Comparison of ENCODE assay signal across 1 cellular context in the genomic region with DNA sequence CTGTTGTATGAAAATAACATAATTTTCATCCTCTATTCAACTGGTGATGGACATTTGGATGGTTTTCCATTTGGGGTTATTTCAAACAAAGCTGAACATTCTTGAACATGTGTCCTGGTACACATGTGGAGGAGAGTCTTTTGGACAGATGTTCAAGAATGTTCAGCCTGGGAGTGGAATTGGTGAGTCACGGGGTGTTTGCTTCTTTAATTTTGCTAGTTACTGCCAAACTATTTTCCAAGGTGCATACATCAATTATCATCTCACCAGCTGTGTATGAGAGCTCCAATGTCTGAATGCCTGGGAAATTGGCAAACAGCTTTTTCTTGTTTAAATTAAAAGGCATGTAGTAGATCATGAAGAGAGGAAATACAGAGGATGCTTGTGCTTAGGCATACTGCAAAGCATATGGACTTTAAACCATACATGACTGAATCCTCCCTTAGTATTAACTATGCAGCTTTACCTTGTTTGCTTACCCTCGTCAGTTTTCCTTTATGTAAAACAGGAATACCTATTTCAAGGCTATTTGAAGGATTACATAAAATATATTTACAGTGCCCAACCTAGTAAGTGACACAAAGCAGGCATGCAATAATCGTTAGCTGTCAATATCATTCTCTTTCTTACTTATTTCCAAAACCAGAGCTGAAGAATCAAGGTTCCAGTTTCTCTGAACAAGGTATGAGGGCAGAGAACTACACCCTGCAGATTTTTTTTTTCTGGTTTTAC.
TF ChIP-seq lines count a peak whose summit lies in the region.

No MANE protein-coding gene starts in this region.

TF ChIP-seq in HepG2, 621 proteins besides CTCF, POLR2A, EP300 and RAD21 (continued from another document and continues in another):
- TF ChIP-seq, protein P1, sequence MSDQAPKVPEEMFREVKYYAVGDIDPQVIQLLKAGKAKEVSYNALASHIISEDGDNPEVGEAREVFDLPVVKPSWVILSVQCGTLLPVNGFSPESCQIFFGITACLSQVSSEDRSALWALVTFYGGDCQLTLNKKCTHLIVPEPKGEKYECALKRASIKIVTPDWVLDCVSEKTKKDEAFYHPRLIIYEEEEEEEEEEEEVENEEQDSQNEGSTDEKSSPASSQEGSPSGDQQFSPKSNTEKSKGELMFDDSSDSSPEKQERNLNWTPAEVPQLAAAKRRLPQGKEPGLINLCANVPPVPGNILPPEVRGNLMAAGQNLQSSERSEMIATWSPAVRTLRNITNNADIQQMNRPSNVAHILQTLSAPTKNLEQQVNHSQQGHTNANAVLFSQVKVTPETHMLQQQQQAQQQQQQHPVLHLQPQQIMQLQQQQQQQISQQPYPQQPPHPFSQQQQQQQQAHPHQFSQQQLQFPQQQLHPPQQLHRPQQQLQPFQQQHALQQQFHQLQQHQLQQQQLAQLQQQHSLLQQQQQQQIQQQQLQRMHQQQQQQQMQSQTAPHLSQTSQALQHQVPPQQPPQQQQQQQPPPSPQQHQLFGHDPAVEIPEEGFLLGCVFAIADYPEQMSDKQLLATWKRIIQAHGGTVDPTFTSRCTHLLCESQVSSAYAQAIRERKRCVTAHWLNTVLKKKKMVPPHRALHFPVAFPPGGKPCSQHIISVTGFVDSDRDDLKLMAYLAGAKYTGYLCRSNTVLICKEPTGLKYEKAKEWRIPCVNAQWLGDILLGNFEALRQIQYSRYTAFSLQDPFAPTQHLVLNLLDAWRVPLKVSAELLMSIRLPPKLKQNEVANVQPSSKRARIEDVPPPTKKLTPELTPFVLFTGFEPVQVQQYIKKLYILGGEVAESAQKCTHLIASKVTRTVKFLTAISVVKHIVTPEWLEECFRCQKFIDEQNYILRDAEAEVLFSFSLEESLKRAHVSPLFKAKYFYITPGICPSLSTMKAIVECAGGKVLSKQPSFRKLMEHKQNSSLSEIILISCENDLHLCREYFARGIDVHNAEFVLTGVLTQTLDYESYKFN (CRISPR knock-in tag; conservative IDR thresholded peaks at IDR 0.05): peak; percentile 78
- TF ChIP-seq SALL2 (CRISPR knock-in tag; IDR thresholded peaks at IDR 0.05) (no peak), CAMTA2 (CRISPR knock-in tag; IDR thresholded peaks at IDR 0.05; ENCODE audit: borderline replicate concordance) (no peak), SP2 (CRISPR knock-in tag; IDR thresholded peaks at IDR 0.05) (no peak), THAP11 (CRISPR knock-in tag; IDR thresholded peaks at IDR 0.05) (0 out of 2 replicates have a peak, but pooled peaks have one; percentile 38), GATA4 (IDR thresholded peaks at IDR 0.05; ENCODE audit: borderline replicate concordance, low read depth) (no peak), MIER2 (CRISPR knock-in tag; IDR thresholded peaks at IDR 0.05) (no peak), ZNF136 (CRISPR knock-in tag; IDR thresholded peaks at IDR 0.05; ENCODE audit: low read depth) (no peak), ASH2L (IDR thresholded peaks at IDR 0.05; ENCODE audit: insufficient read length, low read depth, low read length) (peak; percentile 50), CCDC6 (CRISPR knock-in tag; IDR thresholded peaks at IDR 0.05) (no peak), NFIC (IDR thresholded peaks at IDR 0.05; ENCODE audit: low read length) (peak; percentile 37; the same call in 1 of the 2 replicates), ELF3 (CRISPR knock-in tag; IDR thresholded peaks at IDR 0.05) (0 out of 2 replicates have a peak, but pooled peaks have one; percentile 17), ZC3H13 (CRISPR knock-in tag; IDR thresholded peaks at IDR 0.05) (no peak), ZFP37 (CRISPR knock-in tag; IDR thresholded peaks at IDR 0.05; ENCODE audit: borderline replicate concordance) (no peak), ZNF557 (CRISPR knock-in tag; IDR thresholded peaks at IDR 0.05) (no peak), KLF9 (CRISPR knock-in tag; IDR thresholded peaks at IDR 0.05; ENCODE audit: low read depth) (no peak), NCOA2 (CRISPR knock-in tag; IDR thresholded peaks at IDR 0.05) (peak; percentile 53), ELF1 (CRISPR knock-in tag; IDR thresholded peaks at IDR 0.05) (no peak), BHLHE40 (IDR thresholded peaks at IDR 0.05; ENCODE audit: low read length) (no peak), ZBTB1 (CRISPR knock-in tag; IDR thresholded peaks at IDR 0.05; ENCODE audit: borderline replicate concordance) (no peak), SMYD3 (CRISPR knock-in tag; IDR thresholded peaks at IDR 0.05) (0 out of 2 replicates have a peak, but pooled peaks have one; percentile 26), NAIF1 (CRISPR knock-in tag; IDR thresholded peaks at IDR 0.05; ENCODE audit: borderline replicate concordance) (no peak), MIXL1 (CRISPR knock-in tag; IDR thresholded peaks at IDR 0.05) (0 out of 2 replicates have a peak, but pooled peaks have one; percentile 11), TSC22D2 (CRISPR knock-in tag; IDR thresholded peaks at IDR 0.05; ENCODE audit: borderline replicate concordance) (no peak), SAP130 (CRISPR knock-in tag; IDR thresholded peaks at IDR 0.05; ENCODE audit: low read depth) (peak; percentile 61), JDP2 (CRISPR knock-in tag; IDR thresholded peaks at IDR 0.05; ENCODE audit: borderline replicate concordance) (no peak), NCOR1 (IDR thresholded peaks at IDR 0.05; ENCODE audit: borderline replicate concordance, low read length) (peak; percentile 20; the same call in 1 of the 2 replicates), ZNF572 (CRISPR knock-in tag; IDR thresholded peaks at IDR 0.05) (no peak), HNRNPK (IDR thresholded peaks at IDR 0.05; ENCODE audit: low read depth, low read length, poor library complexity, severe bottlenecking) (no peak), ZNF264 (CRISPR knock-in tag; IDR thresholded peaks at IDR 0.05) (0 out of 2 replicates have a peak, but pooled peaks have one; percentile 8), ZFP1 (CRISPR knock-in tag; IDR thresholded peaks at IDR 0.05) (no peak), SRF (IDR thresholded peaks at IDR 0.05; ENCODE audit: low read depth, low read length) (no peak)
- TF ChIP-seq, protein P2, sequence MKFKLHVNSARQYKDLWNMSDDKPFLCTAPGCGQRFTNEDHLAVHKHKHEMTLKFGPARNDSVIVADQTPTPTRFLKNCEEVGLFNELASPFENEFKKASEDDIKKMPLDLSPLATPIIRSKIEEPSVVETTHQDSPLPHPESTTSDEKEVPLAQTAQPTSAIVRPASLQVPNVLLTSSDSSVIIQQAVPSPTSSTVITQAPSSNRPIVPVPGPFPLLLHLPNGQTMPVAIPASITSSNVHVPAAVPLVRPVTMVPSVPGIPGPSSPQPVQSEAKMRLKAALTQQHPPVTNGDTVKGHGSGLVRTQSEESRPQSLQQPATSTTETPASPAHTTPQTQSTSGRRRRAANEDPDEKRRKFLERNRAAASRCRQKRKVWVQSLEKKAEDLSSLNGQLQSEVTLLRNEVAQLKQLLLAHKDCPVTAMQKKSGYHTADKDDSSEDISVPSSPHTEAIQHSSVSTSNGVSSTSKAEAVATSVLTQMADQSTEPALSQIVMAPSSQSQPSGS (CRISPR knock-in tag; IDR thresholded peaks at IDR 0.05): peak; percentile 31; the same call in 1 of the 2 replicates
- TF ChIP-seq, protein P3, sequence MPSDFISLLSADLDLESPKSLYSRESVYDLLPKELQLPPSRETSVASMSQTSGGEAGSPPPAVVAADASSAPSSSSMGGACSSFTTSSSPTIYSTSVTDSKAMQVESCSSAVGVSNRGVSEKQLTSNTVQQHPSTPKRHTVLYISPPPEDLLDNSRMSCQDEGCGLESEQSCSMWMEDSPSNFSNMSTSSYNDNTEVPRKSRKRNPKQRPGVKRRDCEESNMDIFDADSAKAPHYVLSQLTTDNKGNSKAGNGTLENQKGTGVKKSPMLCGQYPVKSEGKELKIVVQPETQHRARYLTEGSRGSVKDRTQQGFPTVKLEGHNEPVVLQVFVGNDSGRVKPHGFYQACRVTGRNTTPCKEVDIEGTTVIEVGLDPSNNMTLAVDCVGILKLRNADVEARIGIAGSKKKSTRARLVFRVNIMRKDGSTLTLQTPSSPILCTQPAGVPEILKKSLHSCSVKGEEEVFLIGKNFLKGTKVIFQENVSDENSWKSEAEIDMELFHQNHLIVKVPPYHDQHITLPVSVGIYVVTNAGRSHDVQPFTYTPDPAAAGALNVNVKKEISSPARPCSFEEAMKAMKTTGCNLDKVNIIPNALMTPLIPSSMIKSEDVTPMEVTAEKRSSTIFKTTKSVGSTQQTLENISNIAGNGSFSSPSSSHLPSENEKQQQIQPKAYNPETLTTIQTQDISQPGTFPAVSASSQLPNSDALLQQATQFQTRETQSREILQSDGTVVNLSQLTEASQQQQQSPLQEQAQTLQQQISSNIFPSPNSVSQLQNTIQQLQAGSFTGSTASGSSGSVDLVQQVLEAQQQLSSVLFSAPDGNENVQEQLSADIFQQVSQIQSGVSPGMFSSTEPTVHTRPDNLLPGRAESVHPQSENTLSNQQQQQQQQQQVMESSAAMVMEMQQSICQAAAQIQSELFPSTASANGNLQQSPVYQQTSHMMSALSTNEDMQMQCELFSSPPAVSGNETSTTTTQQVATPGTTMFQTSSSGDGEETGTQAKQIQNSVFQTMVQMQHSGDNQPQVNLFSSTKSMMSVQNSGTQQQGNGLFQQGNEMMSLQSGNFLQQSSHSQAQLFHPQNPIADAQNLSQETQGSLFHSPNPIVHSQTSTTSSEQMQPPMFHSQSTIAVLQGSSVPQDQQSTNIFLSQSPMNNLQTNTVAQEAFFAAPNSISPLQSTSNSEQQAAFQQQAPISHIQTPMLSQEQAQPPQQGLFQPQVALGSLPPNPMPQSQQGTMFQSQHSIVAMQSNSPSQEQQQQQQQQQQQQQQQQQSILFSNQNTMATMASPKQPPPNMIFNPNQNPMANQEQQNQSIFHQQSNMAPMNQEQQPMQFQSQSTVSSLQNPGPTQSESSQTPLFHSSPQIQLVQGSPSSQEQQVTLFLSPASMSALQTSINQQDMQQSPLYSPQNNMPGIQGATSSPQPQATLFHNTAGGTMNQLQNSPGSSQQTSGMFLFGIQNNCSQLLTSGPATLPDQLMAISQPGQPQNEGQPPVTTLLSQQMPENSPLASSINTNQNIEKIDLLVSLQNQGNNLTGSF (CRISPR knock-in tag; IDR thresholded peaks at IDR 0.05): no peak
- TF ChIP-seq, protein P4, sequence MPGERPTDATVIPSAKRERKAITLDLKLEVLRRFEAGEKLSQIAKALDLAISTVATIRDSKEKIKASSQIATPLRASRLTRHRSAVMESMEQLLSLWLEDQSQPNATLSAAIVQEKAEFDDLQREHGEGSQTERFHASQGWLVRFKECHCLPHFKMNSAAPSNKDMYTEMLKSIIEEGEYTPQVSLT (CRISPR knock-in tag; IDR thresholded peaks at IDR 0.05; ENCODE audit: borderline replicate concordance, low read depth): no peak
- TF ChIP-seq, protein P5, sequence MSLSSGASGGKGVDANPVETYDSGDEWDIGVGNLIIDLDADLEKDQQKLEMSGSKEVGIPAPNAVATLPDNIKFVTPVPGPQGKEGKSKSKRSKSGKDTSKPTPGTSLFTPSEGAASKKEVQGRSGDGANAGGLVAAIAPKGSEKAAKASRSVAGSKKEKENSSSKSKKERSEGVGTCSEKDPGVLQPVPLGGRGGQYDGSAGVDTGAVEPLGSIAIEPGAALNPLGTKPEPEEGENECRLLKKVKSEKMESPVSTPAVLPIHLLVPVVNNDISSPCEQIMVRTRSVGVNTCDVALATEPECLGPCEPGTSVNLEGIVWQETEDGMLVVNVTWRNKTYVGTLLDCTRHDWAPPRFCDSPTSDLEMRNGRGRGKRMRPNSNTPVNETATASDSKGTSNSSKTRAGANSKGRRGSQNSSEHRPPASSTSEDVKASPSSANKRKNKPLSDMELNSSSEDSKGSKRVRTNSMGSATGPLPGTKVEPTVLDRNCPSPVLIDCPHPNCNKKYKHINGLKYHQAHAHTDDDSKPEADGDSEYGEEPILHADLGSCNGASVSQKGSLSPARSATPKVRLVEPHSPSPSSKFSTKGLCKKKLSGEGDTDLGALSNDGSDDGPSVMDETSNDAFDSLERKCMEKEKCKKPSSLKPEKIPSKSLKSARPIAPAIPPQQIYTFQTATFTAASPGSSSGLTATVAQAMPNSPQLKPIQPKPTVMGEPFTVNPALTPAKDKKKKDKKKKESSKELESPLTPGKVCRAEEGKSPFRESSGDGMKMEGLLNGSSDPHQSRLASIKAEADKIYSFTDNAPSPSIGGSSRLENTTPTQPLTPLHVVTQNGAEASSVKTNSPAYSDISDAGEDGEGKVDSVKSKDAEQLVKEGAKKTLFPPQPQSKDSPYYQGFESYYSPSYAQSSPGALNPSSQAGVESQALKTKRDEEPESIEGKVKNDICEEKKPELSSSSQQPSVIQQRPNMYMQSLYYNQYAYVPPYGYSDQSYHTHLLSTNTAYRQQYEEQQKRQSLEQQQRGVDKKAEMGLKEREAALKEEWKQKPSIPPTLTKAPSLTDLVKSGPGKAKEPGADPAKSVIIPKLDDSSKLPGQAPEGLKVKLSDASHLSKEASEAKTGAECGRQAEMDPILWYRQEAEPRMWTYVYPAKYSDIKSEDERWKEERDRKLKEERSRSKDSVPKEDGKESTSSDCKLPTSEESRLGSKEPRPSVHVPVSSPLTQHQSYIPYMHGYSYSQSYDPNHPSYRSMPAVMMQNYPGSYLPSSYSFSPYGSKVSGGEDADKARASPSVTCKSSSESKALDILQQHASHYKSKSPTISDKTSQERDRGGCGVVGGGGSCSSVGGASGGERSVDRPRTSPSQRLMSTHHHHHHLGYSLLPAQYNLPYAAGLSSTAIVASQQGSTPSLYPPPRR (CRISPR knock-in tag; IDR thresholded peaks at IDR 0.05; ENCODE audit: borderline replicate concordance): no peak
- TF ChIP-seq, protein P6, sequence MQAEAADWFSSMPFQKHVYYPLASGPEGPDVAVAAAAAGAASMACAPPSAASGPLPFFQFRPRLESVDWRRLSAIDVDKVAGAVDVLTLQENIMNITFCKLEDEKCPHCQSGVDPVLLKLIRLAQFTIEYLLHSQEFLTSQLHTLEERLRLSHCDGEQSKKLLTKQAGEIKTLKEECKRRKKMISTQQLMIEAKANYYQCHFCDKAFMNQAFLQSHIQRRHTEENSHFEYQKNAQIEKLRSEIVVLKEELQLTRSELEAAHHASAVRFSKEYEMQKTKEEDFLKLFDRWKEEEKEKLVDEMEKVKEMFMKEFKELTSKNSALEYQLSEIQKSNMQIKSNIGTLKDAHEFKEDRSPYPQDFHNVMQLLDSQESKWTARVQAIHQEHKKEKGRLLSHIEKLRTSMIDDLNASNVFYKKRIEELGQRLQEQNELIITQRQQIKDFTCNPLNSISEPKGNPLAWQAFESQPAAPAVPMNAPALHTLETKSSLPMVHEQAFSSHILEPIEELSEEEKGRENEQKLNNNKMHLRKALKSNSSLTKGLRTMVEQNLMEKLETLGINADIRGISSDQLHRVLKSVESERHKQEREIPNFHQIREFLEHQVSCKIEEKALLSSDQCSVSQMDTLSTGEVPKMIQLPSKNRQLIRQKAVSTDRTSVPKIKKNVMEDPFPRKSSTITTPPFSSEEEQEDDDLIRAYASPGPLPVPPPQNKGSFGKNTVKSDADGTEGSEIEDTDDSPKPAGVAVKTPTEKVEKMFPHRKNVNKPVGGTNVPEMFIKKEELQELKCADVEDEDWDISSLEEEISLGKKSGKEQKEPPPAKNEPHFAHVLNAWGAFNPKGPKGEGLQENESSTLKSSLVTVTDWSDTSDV (CRISPR knock-in tag; IDR thresholded peaks at IDR 0.05): no peak
- TF ChIP-seq, protein P7, sequence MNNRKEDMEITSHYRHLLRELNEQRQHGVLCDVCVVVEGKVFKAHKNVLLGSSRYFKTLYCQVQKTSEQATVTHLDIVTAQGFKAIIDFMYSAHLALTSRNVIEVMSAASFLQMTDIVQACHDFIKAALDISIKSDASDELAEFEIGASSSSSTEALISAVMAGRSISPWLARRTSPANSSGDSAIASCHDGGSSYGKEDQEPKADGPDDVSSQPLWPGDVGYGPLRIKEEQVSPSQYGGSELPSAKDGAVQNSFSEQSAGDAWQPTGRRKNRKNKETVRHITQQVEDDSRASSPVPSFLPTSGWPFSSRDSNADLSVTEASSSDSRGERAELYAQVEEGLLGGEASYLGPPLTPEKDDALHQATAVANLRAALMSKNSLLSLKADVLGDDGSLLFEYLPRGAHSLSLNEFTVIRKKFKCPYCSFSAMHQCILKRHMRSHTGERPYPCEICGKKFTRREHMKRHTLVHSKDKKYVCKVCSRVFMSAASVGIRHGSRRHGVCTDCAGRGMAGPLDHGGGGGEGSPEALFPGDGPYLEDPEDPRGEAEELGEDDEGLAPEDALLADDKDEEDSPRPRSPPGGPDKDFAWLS (CRISPR knock-in tag; IDR thresholded peaks at IDR 0.05; ENCODE audit: borderline replicate concordance): no peak
